In the genomic region with DNA sequence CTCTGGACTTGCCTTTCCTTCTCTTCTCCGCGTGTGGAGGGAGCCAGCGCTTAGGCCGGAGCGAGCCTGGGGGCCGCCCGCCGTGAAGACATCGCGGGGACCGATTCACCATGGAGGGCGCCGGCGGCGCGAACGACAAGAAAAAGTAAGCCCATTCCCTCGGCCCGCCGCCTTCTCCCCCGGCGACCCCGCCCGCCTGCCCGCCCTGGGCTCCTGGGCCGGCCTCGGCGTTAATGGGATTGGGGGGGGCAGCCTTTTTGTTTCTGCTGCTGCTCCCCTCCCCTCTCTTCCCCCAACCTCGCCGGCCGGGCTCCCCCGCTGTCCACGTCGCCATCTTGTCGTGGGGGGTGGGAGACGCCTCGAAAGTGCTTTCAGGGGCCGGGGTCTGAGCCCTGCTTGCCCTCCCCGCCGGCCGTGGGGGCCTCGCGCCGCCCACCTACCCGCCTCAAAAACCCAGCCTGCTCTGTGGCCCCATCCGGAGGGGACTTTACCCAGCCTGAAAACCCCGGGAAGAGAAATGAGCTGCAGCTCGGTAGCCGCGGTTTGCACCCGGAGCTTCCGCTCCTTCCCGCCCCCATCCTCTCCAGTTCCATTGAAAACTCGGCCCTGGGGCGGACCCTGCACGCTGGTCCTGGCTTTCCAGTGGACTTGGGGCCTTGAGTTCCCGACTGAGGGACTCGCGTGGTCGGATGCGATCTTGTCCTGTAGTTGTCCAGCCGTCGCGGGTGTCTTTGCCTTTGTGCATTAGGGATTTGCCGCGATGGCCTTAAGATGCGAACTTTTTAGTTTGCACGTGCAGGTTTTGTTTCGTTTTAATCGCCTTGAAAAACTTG, we compare ENCODE assay signal across 8 cellular contexts. TPM values are rescaled to one million over a fixed set of nuclear protein-coding genes. Genes with fewer than 3 reads are reported as not detected.
DNase-seq lines count a peak whose midpoint lies in the region; TF ChIP-seq lines count a peak whose summit lies in the region.

No MANE protein-coding gene starts in this region.

- no peaks in the 10 kb centered on the region for H3K27me3 Mint-ChIP-seq in progenitor cell of endocrine pancreas

- H3K9me3 ChIP-seq in GM23248 (ENCODE audit: low read depth) = no peaks in the 10 kb centered on the region
- no peaks in the 10 kb centered on the region for H3K9me3 ChIP-seq in MM.1S (replicated peaks; ENCODE audit: insufficient read depth, low read length)
- no peaks in the 10 kb centered on the region for H3K9me3 ChIP-seq in SU-DHL-6 (ENCODE audit: insufficient read depth, low read length)
- H3K9me3 ChIP-seq in adipocyte (ENCODE audit: control insufficient read depth, low read length) = no peaks in the 10 kb centered on the region
- H3K9me3 ChIP-seq in left ventricle myocardium inferior (replicated peaks) = no peaks in the 10 kb centered on the region

- intact Hi-C loops in left ventricle myocardium inferior (cut with micrococcal nuclease) = no loop called here

- TF ChIP-seq CTCF in MM.1S (IDR thresholded peaks at IDR 0.05; ENCODE audit: low read length) = no peak
- TF ChIP-seq CTCF in SU-DHL-6 (IDR thresholded peaks at IDR 0.05; ENCODE audit: insufficient read depth, low read length, poor library complexity, severe bottlenecking) = no peak
- no peak for TF ChIP-seq CTCF in left ventricle myocardium inferior (IDR thresholded peaks at IDR 0.05; ENCODE audit: borderline replicate concordance)
- no peak for TF ChIP-seq CTCF in progenitor cell of endocrine pancreas (IDR thresholded peaks at IDR 0.05; ENCODE audit: unreplicated experiment)

- in situ Hi-C loops in GM23248 (cut with MboI) = loop anchor here (10.0 kb wide), 1 partner anchor 131 kb away; no protein-coding TSS in a partner anchor

- no peak overlapping the region for H2AFZ ChIP-seq in GM23248
- peak overlapping the region; percentile 31; the same call in 1 of the 2 replicates for H2AFZ ChIP-seq in MM.1S (ENCODE audit: low read length)
- H2AFZ ChIP-seq in SU-DHL-6 (ENCODE audit: low read depth, low read length, severe bottlenecking) = peak overlapping the region; percentile 15

- peak overlapping the region; percentile 100 for H3K27ac Mint-ChIP-seq in progenitor cell of endocrine pancreas

- H3K36me3 Mint-ChIP-seq in progenitor cell of endocrine pancreas (ENCODE audit: insufficient read depth) = no peaks in the 10 kb centered on the region

- peak overlapping the region; percentile 97 for H3K4me2 ChIP-seq in GM23248 (ENCODE audit: unreplicated experiment)
- H3K4me2 ChIP-seq in MM.1S (ENCODE audit: low read depth, low read length) = peak overlapping the region; percentile 54; the same call in 1 of the 2 replicates
- peak overlapping the region; percentile 73 for H3K4me2 ChIP-seq in SU-DHL-6 (ENCODE audit: low read depth, low read length, poor library complexity, severe bottlenecking)

- peaks cover 59% of the 10 kb centered on the region for H3F3A ChIP-seq in GM23248 (ENCODE audit: insufficient read depth)
- no peaks in the 10 kb centered on the region for H3F3A ChIP-seq in MM.1S (ENCODE audit: insufficient read depth, low read length)
- H3F3A ChIP-seq in SU-DHL-6 (ENCODE audit: insufficient read depth) = no peaks in the 10 kb centered on the region

- H3K4me1 ChIP-seq in GM23248 (ENCODE audit: insufficient read depth) (peaks cover 9% of the 10 kb centered on the region), MM.1S (ENCODE audit: low read length) (peaks cover 9% of the 10 kb centered on the region; the same call in 1 of the 2 replicates), adipocyte (ENCODE audit: control insufficient read depth, insufficient read depth, low read length) (peaks cover 32% of the 10 kb centered on the region), left ventricle myocardium inferior (peaks cover 61% of the 10 kb centered on the region)

- H4K20me1 ChIP-seq in GM23248 (ENCODE audit: insufficient read depth) (0 out of 2 replicates have a peak, but pooled peaks cover 4% of the 10 kb centered on the region), MM.1S (ENCODE audit: insufficient read depth, low read length) (peaks cover 15% of the 10 kb centered on the region), SU-DHL-6 (ENCODE audit: low read depth, low read length) (peaks cover 48% of the 10 kb centered on the region)

- DNase-seq in D341Med (ENCODE audit: low spot score) = peak; percentile 70
- DNase-seq in GM23248 = peak; percentile 86
- no peak for DNase-seq in MM.1S
- peak; percentile 67 for DNase-seq in adipocyte (ENCODE audit: low read depth)
- peak; percentile 60 for DNase-seq in left ventricle myocardium inferior
- DNase-seq in progenitor cell of endocrine pancreas (ENCODE audit: low spot score, unreplicated experiment) = peak; percentile 54
- no peak for DNase-seq in epidermal melanocyte (ENCODE audit: insufficient read length, low spot score)

- H3K9ac ChIP-seq in GM23248 (peak overlapping the region; percentile 99), MM.1S (ENCODE audit: low read length) (peak overlapping the region; percentile 88), SU-DHL-6 (ENCODE audit: low read length) (peak overlapping the region; percentile 87), adipocyte (ENCODE audit: low read length) (peak overlapping the region; percentile 97)

- WGBS in GM23248 (ENCODE audit: low coverage in 1 of 2, low lambda C conversion rate in 2 of 2, missing lambda C conversion rate in 2 of 2), 2 experiments = 1 to 2% methylated on average over 48 to 69 of the region's 70 CpGs

- peaks cover 41% of the 10 kb centered on the region for H3K4me1 Mint-ChIP-seq in progenitor cell of endocrine pancreas (ENCODE audit: low read depth)

- peak overlapping the region; percentile 91 for H3K4me3 Mint-ChIP-seq in progenitor cell of endocrine pancreas (ENCODE audit: low read depth)

- no peaks in the 10 kb centered on the region for H3K9me2 ChIP-seq in GM23248 (ENCODE audit: insufficient read depth)
- H3K9me2 ChIP-seq in MM.1S (replicated peaks; ENCODE audit: insufficient read depth, low read length) = no peaks in the 10 kb centered on the region
- H3K9me2 ChIP-seq in SU-DHL-6 (replicated peaks; ENCODE audit: insufficient read depth, low read length) = no peaks in the 10 kb centered on the region

- no peaks in the 10 kb centered on the region for H3K9me3 Mint-ChIP-seq in progenitor cell of endocrine pancreas (ENCODE audit: low read depth)

- H3K27ac ChIP-seq in GM23248 (peak overlapping the region; percentile 96), MM.1S (ENCODE audit: low read length) (peak overlapping the region; percentile 78), SU-DHL-6 (ENCODE audit: low read depth, low read length) (peak overlapping the region; percentile 77), left ventricle myocardium inferior (replicated peaks) (peak overlapping the region; percentile 94)

- H3K27me3 ChIP-seq in GM23248 (replicated peaks; ENCODE audit: insufficient read depth) = no peaks in the 10 kb centered on the region
- H3K27me3 ChIP-seq in MM.1S (replicated peaks; ENCODE audit: insufficient read depth, low read length) = no peaks in the 10 kb centered on the region
- no peaks in the 10 kb centered on the region for H3K27me3 ChIP-seq in SU-DHL-6 (ENCODE audit: low read length)
- H3K27me3 ChIP-seq in adipocyte (replicated peaks; ENCODE audit: control insufficient read depth, insufficient read depth, low read length) = no peaks in the 10 kb centered on the region
- H3K27me3 ChIP-seq in left ventricle myocardium inferior (ENCODE audit: low read depth) = no peaks in the 10 kb centered on the region

- peak overlapping the region; percentile 99 for H3K4me3 ChIP-seq in GM23248
- peak overlapping the region; percentile 69 for H3K4me3 ChIP-seq in MM.1S (ENCODE audit: low read length)
- peak overlapping the region; percentile 99 for H3K4me3 ChIP-seq in SU-DHL-6 (ENCODE audit: insufficient read depth, low read length, poor library complexity, severe bottlenecking)
- peak overlapping the region; percentile 95 for H3K4me3 ChIP-seq in adipocyte (ENCODE audit: low read length)
- peak overlapping the region; percentile 95 for H3K4me3 ChIP-seq in left ventricle myocardium inferior

- H3K36me3 ChIP-seq in GM23248 (ENCODE audit: low read depth) (peaks cover 39% of the 10 kb centered on the region), MM.1S (replicated peaks; ENCODE audit: insufficient read depth, low read length) (no peaks in the 10 kb centered on the region), SU-DHL-6 (ENCODE audit: low read length) (peaks cover 19% of the 10 kb centered on the region), adipocyte (ENCODE audit: control insufficient read depth, insufficient read depth, low read length, severe bottlenecking) (no peaks in the 10 kb centered on the region), left ventricle myocardium inferior (no peaks in the 10 kb centered on the region)

- H3K79me2 ChIP-seq in GM23248 (ENCODE audit: insufficient read depth) (peaks cover 93% of the 10 kb centered on the region), MM.1S (ENCODE audit: low read length) (peaks cover 55% of the 10 kb centered on the region), SU-DHL-6 (ENCODE audit: insufficient read depth, low read length) (peaks cover 56% of the 10 kb centered on the region)

RNA-seq across cellular contexts. Expression of gene HIF1A, which starts 0.6 kb away (rescaled TPM):
- total RNA-seq in GM23248 (2014; rRNA removed; shearing (Covaris generic)) = 1,114 and 1,257 TPM in 2 replicates
- polyA plus RNA-seq in GM23248 (2016; fragmentation: Nextera tagmentation; extraction: Ambion mirVana) = 863 and 907 TPM in 2 replicates
- total RNA-seq in left ventricle myocardium inferior (49.4 TPM), progenitor cell of endocrine pancreas (137 and 141 TPM in 2 replicates)

Comparison
In these comparisons a context has a peak if more than half of its experiments do, and no peak if none do; other contexts are left out.
1. DNase-seq: peak in D341Med (single experiment), GM23248 (single experiment), adipocyte (single experiment), left ventricle myocardium inferior (single experiment) and progenitor cell of endocrine pancreas (single experiment); none in MM.1S (single experiment) and epidermal melanocyte (single experiment).
2. Peak in every context shown above with its lines, with median percentiles within 50 percentile points of each other: H3K27ac ChIP-seq, H3K4me2 ChIP-seq, H3K4me3 ChIP-seq and H3K9ac ChIP-seq.